8 cellular contexts compared by ENCODE assay signal in the genomic region with DNA sequence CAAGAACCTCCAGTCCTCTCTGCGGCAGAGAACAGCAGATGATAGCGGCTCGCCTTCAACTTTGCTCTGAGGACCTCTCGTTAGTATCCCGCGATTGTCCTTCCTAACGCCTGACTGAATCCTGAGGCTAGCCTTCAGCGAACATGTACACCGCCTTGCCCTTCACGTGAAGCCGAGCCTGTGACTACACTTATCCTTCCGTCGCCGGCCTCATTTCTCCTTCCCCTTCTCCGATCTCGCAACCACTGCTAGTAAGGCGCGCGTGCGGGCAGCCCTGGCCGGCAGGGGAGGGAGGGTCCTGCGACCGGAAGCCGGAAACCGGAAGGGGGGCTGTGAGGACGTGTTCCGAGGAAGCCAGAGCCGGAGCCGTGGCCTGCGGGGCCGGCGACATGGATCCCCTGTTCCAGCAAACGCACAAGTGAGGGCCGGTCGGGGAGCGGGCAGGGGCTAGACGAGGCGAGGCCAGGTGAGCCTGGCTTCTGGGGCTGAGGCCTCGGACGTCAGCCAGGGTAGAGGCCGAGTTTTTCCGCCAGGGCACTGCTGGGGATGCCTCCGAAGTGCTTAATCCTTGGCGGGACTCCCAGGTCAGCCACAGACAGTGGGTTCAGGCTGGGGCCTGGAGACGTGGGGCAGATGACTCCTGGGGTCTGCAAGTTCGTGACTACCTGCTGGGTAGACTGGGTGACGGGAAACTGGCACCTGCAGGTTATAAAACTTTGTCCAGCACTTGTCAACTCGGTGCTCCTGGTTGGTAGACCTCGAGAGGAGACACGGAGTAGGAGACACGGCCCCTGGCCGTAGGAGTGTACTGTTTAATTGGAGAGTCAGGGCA. TPM values are rescaled to one million over a fixed set of nuclear protein-coding genes. Genes with fewer than 3 reads are reported as not detected.
DNase-seq lines count a peak whose midpoint lies in the region; ATAC-seq, FAIRE-seq and TF ChIP-seq lines count a peak whose summit lies in the region.

A gene (plus strand): TSS at position 357 of the 832 bp plus-strand sequence. CDS start 33 bp downstream, at position 390.

- H3K27me3 Mint-ChIP-seq in T-helper 17 cell = no peaks in the 10 kb centered on the region

- H3K4me3 Mint-ChIP-seq in T-helper 17 cell = peak within 1 kb of the TSS; percentile 95

- DNase-seq in NCI-H1694 (lab: John Stamatoyannopoulos, UW) = peak; percentile 94
- DNase-seq in T-helper 17 cell = peak; percentile 63 to 80 (median 64)
- DNase-seq in amygdala (lab: John Stamatoyannopoulos, UW) = peak; percentile 50 to 97 (median 88)
- DNase-seq in left ventricle myocardium superior = peak; percentile 94
- peak; percentile 52 for DNase-seq in pulmonary artery endothelial cell (ENCODE audit: low read depth, low spot score)
- DNase-seq in urothelium cell line (ENCODE audit: low spot score) = peak; percentile 97

- intact Hi-C loops in left ventricle myocardium superior (cut with micrococcal nuclease) = loop anchor here (10.0 kb wide), 1 partner anchor 78 kb away; no protein-coding TSS in a partner anchor

- no peaks in the 10 kb centered on the region for H3K9me3 ChIP-seq in T-helper 17 cell (ENCODE audit: control insufficient read depth, low read length, poor library complexity, severe bottlenecking)

- peak; percentile 20 for FAIRE-seq in urothelium cell line (lab: Jason Lieb, UNC)

- H3K27ac Mint-ChIP-seq in T-helper 17 cell = peak within 1 kb of the TSS; percentile 97

- H3K4me1 Mint-ChIP-seq in T-helper 17 cell = peaks cover 45% of the 10 kb centered on the region

- H3K36me3 Mint-ChIP-seq in T-helper 17 cell (ENCODE audit: low read depth) = no peaks in the 10 kb centered on the region

- ATAC-seq in HG02884 (IDR thresholded peaks at IDR 0.05; ENCODE audit: unreplicated experiment) = peak; percentile 83
- peak; percentile 93 for ATAC-seq in T-helper 17 cell
- peak; percentile 99 for ATAC-seq in left ventricle myocardium superior

- TF ChIP-seq POLR2A in GM15510 (IDR thresholded peaks at IDR 0.05; ENCODE audit: borderline replicate concordance, extremely low read depth, insufficient read length) = peak; percentile 93

RNA-seq across cellular contexts. Expression of the gene that starts here (rescaled TPM):
- total RNA-seq in T-helper 17 cell = 10 to 100 TPM; 54.5 to 57.9 TPM
- total RNA-seq in left ventricle myocardium superior = 35.2 TPM
- total RNA-seq in pulmonary artery endothelial cell = 57.5 and 58.4 TPM in 2 replicates

Comparison
In these comparisons a context has a peak if more than half of its experiments do, and no peak if none do; other contexts are left out.
1. Peak in every context shown above with its lines: DNase-seq and ATAC-seq.